8 cellular contexts compared by ENCODE assay signal in the genomic region with DNA sequence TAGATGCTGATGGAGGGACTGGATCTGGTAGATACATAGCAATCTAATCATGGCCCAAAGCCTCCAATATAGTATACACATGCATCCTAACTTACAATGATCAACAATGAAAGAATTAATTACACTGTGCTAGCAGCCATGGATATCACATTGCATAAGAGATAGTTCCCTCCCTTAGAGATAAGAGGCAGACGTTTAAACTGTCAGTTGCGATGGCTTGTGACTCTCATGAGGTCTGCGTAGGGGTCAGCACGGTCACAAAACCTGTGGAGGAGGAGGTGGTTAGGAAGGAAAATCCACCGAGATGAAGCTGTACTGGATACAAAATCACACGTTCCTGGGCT. TPM values are rescaled to one million over a fixed set of nuclear protein-coding genes. Genes with fewer than 3 reads are reported as not detected.
DNase-seq lines count a peak whose midpoint lies in the region; ATAC-seq and TF ChIP-seq lines count a peak whose summit lies in the region.

No MANE protein-coding gene starts in this region.

- H3K36me3 Mint-ChIP-seq in stimulated activated naive CD8-positive, alpha-beta T cell treated with anti-CD3 and anti-CD28 coated beads, Interleukin-15, Interleukin-2, amounts not matched to agents 100 ng/mL and 50 ng/mL, for 24 hours (ENCODE audit: low read depth) = peaks cover 7% of the 10 kb centered on the region
- H3K36me3 Mint-ChIP-seq in brain (peaks cover 16% of the 10 kb centered on the region), mesothelial cell of epicardium (no peaks in the 10 kb centered on the region)

- peaks cover 19% of the 10 kb centered on the region for H3K27me3 Mint-ChIP-seq in stimulated activated naive CD8-positive, alpha-beta T cell treated with anti-CD3 and anti-CD28 coated beads, Interleukin-15, Interleukin-2, amounts not matched to agents 100 ng/mL and 50 ng/mL, for 24 hours
- H3K27me3 Mint-ChIP-seq in brain = peaks cover 41% of the 10 kb centered on the region
- H3K27me3 Mint-ChIP-seq in mesothelial cell of epicardium (ENCODE audit: low read depth) = peaks cover 42% of the 10 kb centered on the region

- no peak for ATAC-seq in stimulated activated naive CD8-positive, alpha-beta T cell treated with anti-CD3 and anti-CD28 coated beads, Interleukin-15, Interleukin-2, amounts not matched to agents 100 U/mL and 50 U/mL, for 24 hours
- ATAC-seq in GM21619 (IDR thresholded peaks at IDR 0.05; ENCODE audit: unreplicated experiment) = no peak
- no peak for ATAC-seq in GM18907 (IDR thresholded peaks at IDR 0.05; ENCODE audit: unreplicated experiment)

- H3K27ac Mint-ChIP-seq in stimulated activated naive CD8-positive, alpha-beta T cell treated with anti-CD3 and anti-CD28 coated beads, Interleukin-15, Interleukin-2, amounts not matched to agents 100 ng/mL and 50 ng/mL, for 24 hours = peak overlapping the region; percentile 95
- peak overlapping the region; percentile 83 to 93 (median 88) for H3K27ac Mint-ChIP-seq in brain
- H3K27ac Mint-ChIP-seq in mesothelial cell of epicardium = no peak overlapping the region

- peaks cover 46% of the 10 kb centered on the region for H3K4me1 Mint-ChIP-seq in stimulated activated naive CD8-positive, alpha-beta T cell treated with anti-CD3 and anti-CD28 coated beads, Interleukin-15, Interleukin-2, amounts not matched to agents 100 ng/mL and 50 ng/mL, for 24 hours (ENCODE audit: low read depth)
- H3K4me1 Mint-ChIP-seq in brain (peaks cover 57% of the 10 kb centered on the region), mesothelial cell of epicardium (peaks cover 32% of the 10 kb centered on the region)

- H3K4me3 Mint-ChIP-seq in stimulated activated naive CD8-positive, alpha-beta T cell treated with anti-CD3 and anti-CD28 coated beads, Interleukin-15, Interleukin-2, amounts not matched to agents 100 ng/mL and 50 ng/mL, for 24 hours = peak overlapping the region; percentile 99
- peak overlapping the region; percentile 95 to 99 (median 99) for H3K4me3 Mint-ChIP-seq in brain
- peak overlapping the region; percentile 89 for H3K4me3 Mint-ChIP-seq in mesothelial cell of epicardium

- DNase-seq in stimulated activated naive CD8-positive, alpha-beta T cell treated with anti-CD3 and anti-CD28 coated beads, Interleukin-15, Interleukin-2, amounts not matched to agents 100 U/mL and 50 U/mL, for 24 hours = no peak
- DNase-seq in mesothelial cell of epicardium (ENCODE audit: low spot score in 2 of 2, unreplicated experiment in 2 of 2) (no peak), COR-L47 (lab: John Stamatoyannopoulos, UW) (no peak), DMS53 (lab: John Stamatoyannopoulos, UW) (no peak)

- TF ChIP-seq CTCF in brain (conservative IDR thresholded peaks at IDR 0.05) = no peak
- no peak for TF ChIP-seq CTCF in mesothelial cell of epicardium (IDR thresholded peaks at IDR 0.05; ENCODE audit: unreplicated experiment)

- no peaks in the 10 kb centered on the region for H3K9me3 Mint-ChIP-seq in stimulated activated naive CD8-positive, alpha-beta T cell treated with anti-CD3 and anti-CD28 coated beads, Interleukin-15, Interleukin-2, amounts not matched to agents 100 ng/mL and 50 ng/mL, for 24 hours
- H3K9me3 Mint-ChIP-seq in brain (peaks cover 0 to 3% (median 0%) of the 10 kb centered on the region in 5 experiments), mesothelial cell of epicardium (no peaks in the 10 kb centered on the region)

RNA-seq across cellular contexts. Expression of a gene that starts 0.8 kb away (rescaled TPM):
- polyA plus RNA-seq in brain (ENCODE audit: insufficient read depth, low read depth, low replicate concordance) = 34.2 TPM
- total RNA-seq in mesothelial cell of epicardium = 25.1 to 25.9 TPM (median 25.3 TPM) in 3 replicates

RNA-seq across cellular contexts. Expression of a gene that starts 28.6 kb away (rescaled TPM):
- polyA plus RNA-seq in brain (ENCODE audit: insufficient read depth, low read depth, low replicate concordance) = 7.3 TPM
- 27.8 to 28.6 TPM (median 27.9 TPM) in 3 replicates for total RNA-seq in mesothelial cell of epicardium
